In the genomic region with DNA sequence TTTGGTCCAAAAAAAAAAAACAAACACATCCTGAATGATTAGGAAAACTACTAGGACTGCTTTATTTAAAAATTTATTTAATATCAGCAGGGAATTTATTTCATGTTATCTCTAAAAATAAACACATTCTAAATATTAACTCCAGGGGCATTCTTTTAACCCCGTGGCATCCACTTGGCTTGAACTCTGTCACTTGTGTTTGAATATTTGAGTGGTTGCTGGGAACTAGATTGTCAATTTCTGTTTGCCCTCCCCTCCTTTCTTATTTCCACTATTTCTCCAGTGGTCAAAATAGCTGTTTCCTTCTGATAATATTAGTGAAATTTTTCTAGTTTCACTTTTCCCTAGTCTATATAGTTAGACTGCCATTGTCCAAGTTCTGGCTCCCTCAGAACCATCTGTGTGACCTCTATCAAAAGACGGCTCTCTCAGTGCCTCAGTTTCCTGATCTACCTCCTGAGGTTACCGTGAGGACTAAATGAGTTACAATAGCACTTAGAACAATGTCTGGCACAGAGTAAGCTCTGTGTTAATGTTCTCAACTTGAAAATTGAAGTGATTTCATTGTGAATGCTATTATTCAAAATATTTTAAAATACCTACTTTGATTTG, we compare ENCODE assay signal across 15 cellular contexts.
A peak's percentile ranks its signal among the peaks of the same experiment; 100 is the strongest.
DNase-seq lines count a peak whose midpoint lies in the region; ATAC-seq and TF ChIP-seq lines count a peak whose summit lies in the region.
"Had no signal": no experiment of that assay in that cellular context is flagged by ENCODE, and none has a peak within 500 bp of the region (broad histone marks: within the 10 kb centered on the region; RNA-seq: fewer than 3 reads in every experiment).

No MANE protein-coding gene starts in this region.

- TF ChIP-seq RAD21 in IMR-90 (IDR thresholded peaks at IDR 0.05; ENCODE audit: low read length), result no peak

- no peak for ATAC-seq in left ventricle myocardium superior
- no peak for ATAC-seq in IMR-90 (ENCODE audit: low read depth)
- no peak for ATAC-seq in upper lobe of left lung (ENCODE audit: low FRiP score in 2 of 2)

- in situ Hi-C loops in IMR-90 (cut with MboI; ENCODE audit: low sequenced_read_pairs), result no loop called here

- no peak overlapping the region for H3K23ac ChIP-seq in IMR-90 (ENCODE audit: low read depth, low read length)

- no peaks in the 10 kb centered on the region for H3K79me1 ChIP-seq in IMR-90 (ENCODE audit: low read depth in 1 of 2, low read length in 2 of 2)

- no peak overlapping the region; the same call in 1 of the 2 replicates for H3K4me2 ChIP-seq in IMR-90 (ENCODE audit: low read depth, low read length)

- H2BK15ac ChIP-seq in IMR-90 (ENCODE audit: low read depth, low read length), result no peak overlapping the region; the same call in 2 of the 3 replicates

- no peak overlapping the region for H2AFZ ChIP-seq in IMR-90 (replicated peaks; ENCODE audit: low read length, poor library complexity)

- H3K36me3 ChIP-seq in left ventricle myocardium inferior (no peaks in the 10 kb centered on the region), IMR-90 (ENCODE audit: control insufficient read depth, insufficient read depth, low read length) (no peaks in the 10 kb centered on the region), esophagus muscularis mucosa (no peaks in the 10 kb centered on the region), upper lobe of left lung (no peaks in the 10 kb centered on the region)
- H3K36me3 ChIP-seq: HAP-1 had no signal

- no peak overlapping the region for H3K56ac ChIP-seq in IMR-90 (ENCODE audit: extremely low read depth, insufficient read depth, low read length)

- no peak overlapping the region for H4K91ac ChIP-seq in IMR-90 (ENCODE audit: insufficient read depth, low read depth, low read length)

- H3K9me3 ChIP-seq in left ventricle myocardium inferior (replicated peaks) (no peaks in the 10 kb centered on the region), IMR-90 (ENCODE audit: control insufficient read depth, insufficient read depth, low read length) (no peaks in the 10 kb centered on the region), esophagus muscularis mucosa (no peaks in the 10 kb centered on the region), upper lobe of left lung (no peaks in the 10 kb centered on the region)
- H3K9me3 ChIP-seq: HAP-1 had no signal

- H4K8ac ChIP-seq in IMR-90 (ENCODE audit: low read depth in 2 of 2, low read length in 2 of 2), result no peak overlapping the region

- DNase-seq in left ventricle myocardium inferior (no peak), left ventricle myocardium superior (no peak), IMR-90 (no peak), esophagus muscularis mucosa (ENCODE audit: extremely low spot score) (no peak), upper lobe of left lung (no peak), GM03348 (ENCODE audit: low spot score) (no peak), cerebellar nuclear complex (lab: John Stamatoyannopoulos, UW) (no peak), Ammon's horn (ENCODE audit: low spot score) (no peak)
- DNase-seq: 8988T; ACHN; Calu3; CD4-positive, alpha-beta T cell; DMS 273 treated with DMSO at 0.1 percent for 48 hours; EL had no signal

- no peak for TF ChIP-seq POLR2A in IMR-90 (IDR thresholded peaks at IDR 0.05; ENCODE audit: low read depth, low read length)
- TF ChIP-seq POLR2A in esophagus muscularis mucosa (IDR thresholded peaks at IDR 0.05; ENCODE audit: low read depth), result no peak
- no peak for TF ChIP-seq POLR2A in upper lobe of left lung (IDR thresholded peaks at IDR 0.05)

- BruUV-seq in IMR-90 (replicated peaks; lab: Mats Ljungman, UMichigan), result no TSS peak

- no peaks in the 10 kb centered on the region; the same call in 1 of the 2 replicates for H3K9me1 ChIP-seq in IMR-90 (ENCODE audit: insufficient read depth, low read length)

- WGBS in IMR-90 (ENCODE audit: extremely low coverage in 2 of 2, insufficient read length in 1 of 2), 2 experiments, result no CpG with 5 or more reads among the region's 3 CpGs
- WGBS in esophagus muscularis mucosa, result 48% methylated on average over 3 of the region's 3 CpGs
- 29 to 32% methylated on average over 3 of the region's 3 CpGs for WGBS in upper lobe of left lung, 2 donors

- TF ChIP-seq EP300 in esophagus muscularis mucosa (IDR thresholded peaks at IDR 0.05) (no peak), upper lobe of left lung (IDR thresholded peaks at IDR 0.05) (no peak)

- H3K4ac ChIP-seq in IMR-90 (ENCODE audit: low read depth, low read length), result no peak overlapping the region

- no peak for TF ChIP-seq CTCF in left ventricle myocardium inferior (IDR thresholded peaks at IDR 0.05; ENCODE audit: borderline replicate concordance)
- no peak for TF ChIP-seq CTCF in IMR-90 (conservative IDR thresholded peaks at IDR 0.05; ENCODE audit: low read depth, low read length)
- no peak for TF ChIP-seq CTCF in esophagus muscularis mucosa (IDR thresholded peaks at IDR 0.05)
- TF ChIP-seq CTCF in upper lobe of left lung (IDR thresholded peaks at IDR 0.05), result no peak

- dilution Hi-C loops in IMR-90 (cut with HindIII; ENCODE audit: low sequenced_read_pairs, unreplicated experiment), result no loop called here

- POLR2A ChIA-PET in IMR-90 (lab: Charles Lee; ENCODE audit: unreplicated experiment), result no interaction called here

- peak overlapping the region; percentile 57; the same call in 1 of the 2 replicates for H4K5ac ChIP-seq in IMR-90 (ENCODE audit: low read depth, low read length)

- CTCF ChIA-PET in IMR-90 (lab: Yijun Ruan, JAX), result interaction anchor here (0.5 kb wide), 1 partner anchor 12 kb away, joined by 3 read pairs; no protein-coding TSS in a partner anchor

- no peaks in the 10 kb centered on the region for H4K20me1 ChIP-seq in IMR-90 (ENCODE audit: insufficient read depth, low read length)

- H3K27me3 ChIP-seq in left ventricle myocardium inferior (ENCODE audit: low read depth) (no peaks in the 10 kb centered on the region), IMR-90 (ENCODE audit: control insufficient read depth, insufficient read depth, low read length) (peaks cover 3% of the 10 kb centered on the region; the same call in 1 of the 2 replicates), esophagus muscularis mucosa (no peaks in the 10 kb centered on the region), upper lobe of left lung (no peaks in the 10 kb centered on the region)

- H2BK20ac ChIP-seq in IMR-90 (ENCODE audit: low read depth, low read length), result no peak overlapping the region

- H3K27ac ChIP-seq in left ventricle myocardium inferior (replicated peaks) (peak overlapping the region; percentile 63), IMR-90 (ENCODE audit: insufficient read depth, low read length) (no peak overlapping the region), esophagus muscularis mucosa (replicated peaks in 1 of 4) (peak overlapping the region; percentile 51 to 69 (median 58)), upper lobe of left lung (peak overlapping the region in 3 of 4 donors; percentile 13 to 50 (median 28))

- H3K9ac ChIP-seq in IMR-90 (ENCODE audit: low read depth, low read length), result no peak overlapping the region

- H3K14ac ChIP-seq in IMR-90 (replicated peaks; ENCODE audit: low read depth, low read length), result no peak overlapping the region

- peaks cover 18% of the 10 kb centered on the region for H3K4me1 ChIP-seq in left ventricle myocardium inferior
- H3K4me1 ChIP-seq in IMR-90 (ENCODE audit: control insufficient read depth, insufficient read depth, low read length), result peaks cover 7% of the 10 kb centered on the region
- peaks cover 14 to 39% (median 30%) of the 10 kb centered on the region in 4 donors for H3K4me1 ChIP-seq in esophagus muscularis mucosa
- peaks cover 0 to 19% (median 9%) of the 10 kb centered on the region in 4 donors for H3K4me1 ChIP-seq in upper lobe of left lung
- H3K4me1 ChIP-seq: HAP-1 had no signal

- H3K18ac ChIP-seq in IMR-90 (ENCODE audit: low read depth, low read length), result peak overlapping the region; percentile 50

- H3K4me3 ChIP-seq in left ventricle myocardium inferior, result no peak overlapping the region
- no peak overlapping the region for H3K4me3 ChIP-seq in IMR-90 (ENCODE audit: insufficient read depth, low read depth, low read length)
- no peak overlapping the region for H3K4me3 ChIP-seq in esophagus muscularis mucosa
- no peak overlapping the region for H3K4me3 ChIP-seq in upper lobe of left lung
- H3K4me3 ChIP-seq: HAP-1 had no signal

- no peak overlapping the region for H2AK5ac ChIP-seq in IMR-90 (ENCODE audit: low read depth, low read length)

- H2BK120ac ChIP-seq in IMR-90 (ENCODE audit: low read depth, low read length), result 0 out of 2 replicates have a peak overlapping the region, but pooled peaks have one; percentile 24

- intact Hi-C loops in left ventricle myocardium inferior (cut with micrococcal nuclease), result no loop called here
- intact Hi-C loops in left ventricle myocardium superior (cut with micrococcal nuclease), result no loop called here
- intact Hi-C loops in IMR-90 (cut with micrococcal nuclease), result loop anchor here (1.0 kb wide), 1 partner anchor 8 kb away; no protein-coding TSS in a partner anchor
- intact Hi-C loops in esophagus muscularis mucosa (cut with DNase I), result no loop called here

- H2AK9ac ChIP-seq in IMR-90 (replicated peaks; ENCODE audit: low read depth, low read length, poor library complexity), result no peak overlapping the region

- H2BK5ac ChIP-seq in IMR-90 (ENCODE audit: low read depth, low read length, poor library complexity, severe bottlenecking), result no peak overlapping the region

TF ChIP-seq in IMR-90, 13 proteins besides CTCF, POLR2A, EP300 and RAD21:
- no peak for TF ChIP-seq CHD1 (IDR thresholded peaks at IDR 0.05; ENCODE audit: low read depth, low read length)
